19 cellular contexts compared by ENCODE assay signal in the genomic region with DNA sequence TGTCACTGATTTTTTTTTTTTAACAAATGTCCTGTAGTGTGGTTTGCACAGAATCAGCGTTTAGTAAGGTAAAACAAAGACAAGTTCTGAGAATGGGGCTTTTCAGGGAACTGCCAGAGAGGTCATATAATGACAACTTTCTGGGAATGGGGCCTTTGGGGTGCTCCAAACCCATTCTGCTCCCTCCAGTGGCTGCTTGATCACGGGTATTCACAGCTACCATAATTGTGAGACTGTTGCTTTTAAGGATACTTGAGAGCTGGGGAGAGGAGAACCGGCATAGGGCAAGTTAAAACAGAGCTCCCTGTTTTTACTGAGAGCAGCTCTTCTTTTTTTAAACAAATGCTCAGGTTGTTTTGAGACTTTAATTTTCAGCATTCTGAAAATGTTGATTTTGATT. TPM values are rescaled to one million over a fixed set of nuclear protein-coding genes. Genes with fewer than 3 reads are reported as not detected.
"Had no signal": no experiment of that assay in that cellular context is flagged by ENCODE, and none has a peak within 500 bp of the region (broad histone marks: within the 10 kb centered on the region; RNA-seq: fewer than 3 reads in every experiment).

No MANE protein-coding gene starts in this region.

- H3K36me3 ChIP-seq: colonic mucosa, tibial artery, upper lobe of left lung, uterus had no signal

- ATAC-seq: naive thymus-derived CD4-positive, alpha-beta T cell; sciatic nerve; stimulated activated memory B cell treated with anti-CD40 and anti-IgM and Interleukin-4, amounts not matched to agents 10 μg/mL and 1 μg/mL and 100 μg/mL, for 72 hours had no signal

- DNase-seq: colonic mucosa; dermis blood vessel endothelial cell; esophagus squamous epithelium; foreskin fibroblast; head of caudate nucleus; kidney glomerular epithelial cell; naive thymus-derived CD4-positive, alpha-beta T cell; nephron progenitor cell; spleen; stimulated activated CD4-positive, alpha-beta T cell treated with anti-CD3 and anti-CD28 coated beads, Interleukin-15, amount 100 ng/mL, for 24 hours; stimulated activated CD4-positive, alpha-beta T cell treated with anti-CD3 and anti-CD28 coated beads, Interleukin-1b, Interleukin-23, amount 100 ng/mL, for 48 hours; stimulated activated CD4-positive, alpha-beta T cell treated with anti-CD3 and anti-CD28 coated beads, Interleukin-4, amount 100 ng/mL, for 24 hours; tibial artery; upper lobe of left lung; uterus had no signal

- H3K27ac ChIP-seq: colonic mucosa, esophagus squamous epithelium, hepatocyte, spleen, tibial artery, upper lobe of left lung, uterus had no signal

- H3K4me1 ChIP-seq: colonic mucosa, spleen, tibial artery, uterus had no signal

- H3K4me3 ChIP-seq: colonic mucosa, esophagus squamous epithelium, hepatocyte, spleen, tibial artery, upper lobe of left lung, uterus had no signal

- H3K27me3 ChIP-seq: colonic mucosa, esophagus squamous epithelium, hepatocyte, spleen, tibial artery, upper lobe of left lung, uterus had no signal

- H3K9me3 ChIP-seq: colonic mucosa, uterus had no signal

RNA-seq across cellular contexts. Expression of gene CYP2J2, which starts 48.2 kb away (rescaled TPM):
- total RNA-seq: dermis blood vessel endothelial cell, mesenteric fat pad had no signal
